In genomic region chr2:12502759-12503158, GRCh38 we compare ENCODE assay signal across 10 cellular contexts.
DNase-seq lines count a peak whose midpoint lies in the region; ATAC-seq and FAIRE-seq lines count a peak whose summit lies in the region.
"Had no signal": no experiment of that assay in that cellular context is flagged by ENCODE, and none has a peak within 500 bp of the region (broad histone marks: within the 10 kb centered on the region; RNA-seq: fewer than 3 reads in every experiment).

No MANE protein-coding gene starts in this region.

- peaks cover 97% of the 10 kb centered on the region for H3K4me1 Mint-ChIP-seq in activated CD8-positive, alpha-beta memory T cell treated with anti-CD3 and anti-CD28 coated beads, Interleukin-2, amount 10 ng/mL, durations not matched to agents 7 days and 5 days
- peaks cover 88% of the 10 kb centered on the region for H3K4me1 Mint-ChIP-seq in T-helper 2 cell treated with Interferon-gamma antibody and Interleukin-4, amounts not matched to agents 5 μg/mL and 100 μg/mL, for 36 hours (ENCODE audit: low read depth)
- peaks cover 67 to 87% of the 10 kb centered on the region in 2 donors for H3K4me1 Mint-ChIP-seq in stimulated activated naive B cell treated with anti-CD40 and anti-IgM and Interleukin-4, amounts not matched to agents 10 μg/mL and 1 μg/mL and 100 μg/mL, for 72 hours

- DNase-seq in activated CD8-positive, alpha-beta memory T cell treated with anti-CD3 and anti-CD28 coated beads, Interleukin-2, amount 10 ng/mL, durations not matched to agents 7 days and 5 days: peak; percentile 74
- no peak for DNase-seq in activated CD8-positive, alpha-beta memory T cell treated with anti-CD3 and anti-CD28 coated beads for 24 hours
- peak; percentile 71 for DNase-seq in T-helper 2 cell treated with Interferon-gamma antibody and Interleukin-4, amounts not matched to agents 5 μg/mL and 100 μg/mL, for 36 hours (ENCODE audit: low spot score)
- no peak for DNase-seq in effector memory CD4-positive, alpha-beta T cell
- DNase-seq in stimulated activated naive B cell treated with anti-CD40 and anti-IgM and Interleukin-4, amounts not matched to agents 10 μg/mL and 1 μg/mL and 100 μg/mL, for 72 hours: peak; percentile 31
- DNase-seq in HTR-8/SVneo (ENCODE audit: insufficient read length, low spot score): no peak
- no peak for DNase-seq in NCI-H2171 (lab: John Stamatoyannopoulos, UW)
- DNase-seq: amygdala, midbrain had no signal

- no peaks in the 10 kb centered on the region for H3K36me3 ChIP-seq in effector memory CD4-positive, alpha-beta T cell (ENCODE audit: control insufficient read depth, insufficient read depth, low read length)

- peaks cover 91% of the 10 kb centered on the region for H3K4me1 ChIP-seq in effector memory CD4-positive, alpha-beta T cell (ENCODE audit: control insufficient read depth, insufficient read depth, low read length, poor library complexity, severe bottlenecking)

- H3K9me3 Mint-ChIP-seq in activated CD8-positive, alpha-beta memory T cell treated with anti-CD3 and anti-CD28 coated beads, Interleukin-2, amount 10 ng/mL, durations not matched to agents 7 days and 5 days (ENCODE audit: low read depth): no peaks in the 10 kb centered on the region
- H3K9me3 Mint-ChIP-seq in T-helper 2 cell treated with Interferon-gamma antibody and Interleukin-4, amounts not matched to agents 5 μg/mL and 100 μg/mL, for 36 hours: peaks cover 11% of the 10 kb centered on the region
- peaks cover 0 to 1% of the 10 kb centered on the region in 2 donors for H3K9me3 Mint-ChIP-seq in stimulated activated naive B cell treated with anti-CD40 and anti-IgM and Interleukin-4, amounts not matched to agents 10 μg/mL and 1 μg/mL and 100 μg/mL, for 72 hours

- peak; percentile 28 for ATAC-seq in activated CD8-positive, alpha-beta memory T cell treated with anti-CD3 and anti-CD28 coated beads, Interleukin-2, amount 10 ng/mL, durations not matched to agents 7 days and 5 days
- peak; percentile 18 to 28 for ATAC-seq in stimulated activated naive B cell treated with anti-CD40 and anti-IgM and Interleukin-4, amounts not matched to agents 10 μg/mL and 1 μg/mL and 100 μg/mL, for 72 hours (replicated peaks)
- no peak for ATAC-seq in GM18861 (IDR thresholded peaks at IDR 0.05; ENCODE audit: unreplicated experiment)

- no peaks in the 10 kb centered on the region for H3K27me3 Mint-ChIP-seq in activated CD8-positive, alpha-beta memory T cell treated with anti-CD3 and anti-CD28 coated beads, Interleukin-2, amount 10 ng/mL, durations not matched to agents 7 days and 5 days
- H3K27me3 Mint-ChIP-seq in T-helper 2 cell treated with Interferon-gamma antibody and Interleukin-4, amounts not matched to agents 5 μg/mL and 100 μg/mL, for 36 hours (ENCODE audit: low read depth): no peaks in the 10 kb centered on the region
- peaks cover 0 to 6% of the 10 kb centered on the region in 2 donors for H3K27me3 Mint-ChIP-seq in stimulated activated naive B cell treated with anti-CD40 and anti-IgM and Interleukin-4, amounts not matched to agents 10 μg/mL and 1 μg/mL and 100 μg/mL, for 72 hours

- no peak overlapping the region for H3K4me3 Mint-ChIP-seq in activated CD8-positive, alpha-beta memory T cell treated with anti-CD3 and anti-CD28 coated beads, Interleukin-2, amount 10 ng/mL, durations not matched to agents 7 days and 5 days
- peak overlapping the region; percentile 57 for H3K4me3 Mint-ChIP-seq in T-helper 2 cell treated with Interferon-gamma antibody and Interleukin-4, amounts not matched to agents 5 μg/mL and 100 μg/mL, for 36 hours
- no peak overlapping the region for H3K4me3 Mint-ChIP-seq in stimulated activated naive B cell treated with anti-CD40 and anti-IgM and Interleukin-4, amounts not matched to agents 10 μg/mL and 1 μg/mL and 100 μg/mL, for 72 hours

- H3K27ac Mint-ChIP-seq in activated CD8-positive, alpha-beta memory T cell treated with anti-CD3 and anti-CD28 coated beads, Interleukin-2, amount 10 ng/mL, durations not matched to agents 7 days and 5 days: peak overlapping the region; percentile 90
- peak overlapping the region; percentile 89 for H3K27ac Mint-ChIP-seq in T-helper 2 cell treated with Interferon-gamma antibody and Interleukin-4, amounts not matched to agents 5 μg/mL and 100 μg/mL, for 36 hours
- no peak overlapping the region for H3K27ac Mint-ChIP-seq in stimulated activated naive B cell treated with anti-CD40 and anti-IgM and Interleukin-4, amounts not matched to agents 10 μg/mL and 1 μg/mL and 100 μg/mL, for 72 hours

- peaks cover 12% of the 10 kb centered on the region for H3K36me3 Mint-ChIP-seq in activated CD8-positive, alpha-beta memory T cell treated with anti-CD3 and anti-CD28 coated beads, Interleukin-2, amount 10 ng/mL, durations not matched to agents 7 days and 5 days
- H3K36me3 Mint-ChIP-seq in T-helper 2 cell treated with Interferon-gamma antibody and Interleukin-4, amounts not matched to agents 5 μg/mL and 100 μg/mL, for 36 hours (ENCODE audit: low read depth): peaks cover 26% of the 10 kb centered on the region
- H3K36me3 Mint-ChIP-seq in stimulated activated naive B cell treated with anti-CD40 and anti-IgM and Interleukin-4, amounts not matched to agents 10 μg/mL and 1 μg/mL and 100 μg/mL, for 72 hours: no peaks in the 10 kb centered on the region

- no peak overlapping the region for H3K4me3 ChIP-seq in effector memory CD4-positive, alpha-beta T cell (ENCODE audit: insufficient read depth, low read depth, low read length, poor library complexity, severe bottlenecking)

- no peaks in the 10 kb centered on the region for H3K27me3 ChIP-seq in effector memory CD4-positive, alpha-beta T cell (replicated peaks; ENCODE audit: control insufficient read depth, insufficient read depth, low read length, poor library complexity, severe bottlenecking)

- FAIRE-seq in HTR-8/SVneo (lab: Jason Lieb, UNC): no peak

- CTCF ChIA-PET in activated CD8-positive, alpha-beta memory T cell treated with anti-CD3 and anti-CD28 coated beads, Interleukin-2, amount 10 ng/mL, durations not matched to agents 7 days and 5 days (lab: Charles Lee): interaction anchor here (1.3 to 1.8 kb wide), 3 partner anchors 14 to 214 kb away, joined by 3 to 7 read pairs (median 4); partner anchors contain the start of gene TRIB2

- H3K27ac ChIP-seq in effector memory CD4-positive, alpha-beta T cell (ENCODE audit: insufficient read depth, low read length, poor library complexity, severe bottlenecking): peak overlapping the region; percentile 50

- no peaks in the 10 kb centered on the region for H3K9me3 ChIP-seq in effector memory CD4-positive, alpha-beta T cell (ENCODE audit: control insufficient read depth, low read length)

Comparison
In these comparisons a context has a peak if more than half of its experiments do, and no peak if none do; other contexts are left out.
1. DNase-seq: peak in activated CD8-positive, alpha-beta memory T cell treated with anti-CD3 and anti-CD28 coated beads, Interleukin-2, amount 10 ng/mL, durations not matched to agents 7 days and 5 days (single experiment), T-helper 2 cell treated with Interferon-gamma antibody and Interleukin-4, amounts not matched to agents 5 μg/mL and 100 μg/mL, for 36 hours (single experiment) and stimulated activated naive B cell treated with anti-CD40 and anti-IgM and Interleukin-4, amounts not matched to agents 10 μg/mL and 1 μg/mL and 100 μg/mL, for 72 hours (single experiment); none in activated CD8-positive, alpha-beta memory T cell treated with anti-CD3 and anti-CD28 coated beads for 24 hours (single experiment), effector memory CD4-positive, alpha-beta T cell (0 of 3), HTR-8/SVneo (single experiment) and NCI-H2171 (single experiment).